In genomic region chr3:12810963-12811362, GRCh38 we compare ENCODE assay signal across 9 cellular contexts. TPM values are rescaled to one million over a fixed set of nuclear protein-coding genes. Genes with fewer than 3 reads are reported as not detected.
DNase-seq lines count a peak whose midpoint lies in the region; ATAC-seq, FAIRE-seq and TF ChIP-seq lines count a peak whose summit lies in the region.
"Had no signal": no experiment of that assay in that cellular context is flagged by ENCODE, and none has a peak within 500 bp of the region (broad histone marks: within the 10 kb centered on the region; RNA-seq: fewer than 3 reads in every experiment).

No MANE protein-coding gene starts in this region.

- H3K79me2 ChIP-seq in K562 (ENCODE audit: control insufficient read depth, insufficient read depth, low read length), result no peaks in the 10 kb centered on the region
- no peaks in the 10 kb centered on the region for H3K79me2 ChIP-seq in neural cell (replicated peaks; ENCODE audit: insufficient read depth, low read length)

- WGBS in K562 (ENCODE audit: insufficient coverage, low coverage, missing lambda C conversion rate), result 80% methylated on average over 3 of the region's 5 CpGs

- H3K27me3 Mint-ChIP-seq in CD4-positive, alpha-beta T cell, result no peaks in the 10 kb centered on the region

- in situ Hi-C loops in K562 (cut with MboI), result no loop called here

- no peaks in the 10 kb centered on the region for H3K9me3 Mint-ChIP-seq in CD4-positive, alpha-beta T cell

- no peaks in the 10 kb centered on the region for H3K9me3 ChIP-seq in CD4-positive, alpha-beta T cell (ENCODE audit: control insufficient read depth, low read length)
- no peaks in the 10 kb centered on the region for H3K9me3 ChIP-seq in HEK293 (ENCODE audit: control insufficient read depth, insufficient read depth, low read depth, low read length)
- no peaks in the 10 kb centered on the region for H3K9me3 ChIP-seq in K562 (replicated peaks; ENCODE audit: control insufficient read depth, insufficient read depth, low read depth, low read length)
- no peaks in the 10 kb centered on the region for H3K9me3 ChIP-seq in neural cell (ENCODE audit: low read length)

- H3K4me2 ChIP-seq in K562 (ENCODE audit: insufficient read depth, low read length), result peak overlapping the region; percentile 81; the same call in 1 of the 2 replicates
- no peak overlapping the region for H3K4me2 ChIP-seq in neural cell (ENCODE audit: low read length)

- CTCF ChIA-PET in CD4-positive, alpha-beta T cell (lab: Charles Lee), result interaction anchor here (0.8 to 2.9 kb wide), 3 partner anchors 10 to 30 kb away, joined by 3 to 29 read pairs (median 16); partner anchors contain the start of genes CAND2 and RPL32
- CTCF ChIA-PET in HEK293 (lab: Yijun Ruan, JAX) (interaction anchor here (0.5 kb wide), 1 partner anchor 13 kb away, joined by 3 read pairs; no protein-coding TSS in a partner anchor), K562 (lab: Yijun Ruan, JAX; ENCODE audit: low intra/inter-chr PET ratio) (interaction anchor here (1.1 kb wide), 1 partner anchor 24 kb away, joined by 4 read pairs; no protein-coding TSS in a partner anchor)

- H3K9ac ChIP-seq in K562 (ENCODE audit: insufficient read depth in 1 of 2, low read depth in 2 of 2, low read length in 2 of 2), result peak overlapping the region in 1 of 2 experiments; percentile 76; a peak in 2 of 4 replicates
- no peak overlapping the region for H3K9ac ChIP-seq in neural cell (ENCODE audit: low read length)

- FAIRE-seq in K562 (lab: Jason Lieb, UNC), result peak; percentile 68
- FAIRE-seq: bronchial epithelial cell had no signal

- H3K9me1 ChIP-seq in K562 (ENCODE audit: control insufficient read depth, insufficient read depth, low read length), result no peaks in the 10 kb centered on the region

- ATAC-seq in CD4-positive, alpha-beta T cell (ENCODE audit: poor library complexity), result no peak
- peak; percentile 2; the same call in 1 of the 3 replicates for ATAC-seq in K562
- ATAC-seq in HG03108 (IDR thresholded peaks at IDR 0.05; ENCODE audit: unreplicated experiment), result no peak
- ATAC-seq in GM21619 (IDR thresholded peaks at IDR 0.05; ENCODE audit: unreplicated experiment), result no peak

- no peaks in the 10 kb centered on the region for H3K27me3 ChIP-seq in CD4-positive, alpha-beta T cell (ENCODE audit: control insufficient read depth, insufficient read depth, low read length)
- H3K27me3 ChIP-seq in K562 (ENCODE audit: control insufficient read depth in 2 of 2, insufficient read depth in 2 of 2, low read length in 2 of 2) (no peaks in the 10 kb centered on the region), neural cell (ENCODE audit: insufficient read depth, low read depth, low read length) (no peaks in the 10 kb centered on the region)

- peak overlapping the region; percentile 83 for H3K4me3 Mint-ChIP-seq in CD4-positive, alpha-beta T cell

- POLR2A ChIA-PET in CD4-positive, alpha-beta T cell (lab: Charles Lee), result interaction anchor here (0.7 to 4.5 kb wide), 6 partner anchors 14 to 30 kb away, joined by 3 to 62 read pairs (median 6); partner anchors contain the start of genes CAND2 and RPL32
- POLR2A ChIA-PET in HEK293 (lab: Yijun Ruan, JAX) (interaction anchor here (0.9 kb wide), 1 partner anchor 8 kb away, joined by 7 read pairs; no protein-coding TSS in a partner anchor), K562 (lab: Yijun Ruan, JAX) (interaction anchor here (1.5 to 7.5 kb wide), 5 partner anchors 9 to 30 kb away, joined by 4 to 108 read pairs (median 23); partner anchors contain the start of genes CAND2 and RPL32)

- DNase-seq in CD4-positive, alpha-beta T cell, result no peak
- DNase-seq in K562 (ENCODE audit: extremely low read depth in 1 of 4, low spot score in 3 of 4) (peak; percentile 41 to 60 (median 52)), NCI-H2107 treated with DMSO at 0.1 percent for 48 hours (lab: John Stamatoyannopoulos, UW; ENCODE audit: unreplicated experiment) (no peak), HUDEP-2 (lab: John Stamatoyannopoulos, UW; ENCODE audit: unreplicated experiment in 76 of 76) (no peak)

- TF ChIP-seq CTCF in CD4-positive, alpha-beta T cell (IDR thresholded peaks at IDR 0.05), result no peak
- TF ChIP-seq CTCF in HEK293 (tag by site-specific recombination; IDR thresholded peaks at IDR 0.05), result no peak
- no peak for TF ChIP-seq CTCF in K562 (IDR thresholded peaks at IDR 0.05 in 2 of 3, conservative IDR thresholded peaks at IDR 0.05 in 1 of 3; ENCODE audit: insufficient read depth in 2 of 3, low read depth in 1 of 3, low read length in 3 of 3)
- TF ChIP-seq CTCF in neural cell (IDR thresholded peaks at IDR 0.05; ENCODE audit: poor library complexity, severe bottlenecking), result no peak

- no peak for TF ChIP-seq RAD21 in K562 (CRISPR knock-in tag; conservative IDR thresholded peaks at IDR 0.05 in 1 of 2, IDR thresholded peaks at IDR 0.05 in 1 of 2)
- TF ChIP-seq RAD21 in neural cell (conservative IDR thresholded peaks at IDR 0.05), result no peak

- H2AFZ ChIP-seq in K562 (ENCODE audit: low read depth, low read length) (peak overlapping the region; percentile 73), neural cell (ENCODE audit: low read depth, low read length) (no peak overlapping the region)

- intact Hi-C loops in CD4-positive, alpha-beta T cell (cut with DNase I, micrococcal nuclease), result loop anchor here (1.0 to 2.0 kb wide), 4 partner anchors 14 to 156 kb away; partner anchors contain the start of genes CAND2 (in 1 of the 2) and RPL32 (in 1 of the 2)
- intact Hi-C loops in K562 (cut with micrococcal nuclease), result no loop called here

- H3K36me3 ChIP-seq in HEK293 (ENCODE audit: control insufficient read depth in 2 of 2, insufficient read depth in 1 of 2, low read length in 2 of 2) (peaks cover 0 to 73% of the 10 kb centered on the region in 2 experiments; a peak in 2 of 3 replicates), K562 (ENCODE audit: control insufficient read depth, insufficient read depth, low read length) (peaks cover 48% of the 10 kb centered on the region; the same call in 2 of the 3 replicates), neural cell (ENCODE audit: insufficient read depth, low read length) (no peaks in the 10 kb centered on the region)

- no peaks in the 10 kb centered on the region for H3K9me2 ChIP-seq in neural cell (ENCODE audit: insufficient read depth, low read length)

- H3K27ac ChIP-seq in CD4-positive, alpha-beta T cell (ENCODE audit: low read depth, low read length), result no peak overlapping the region
- H3K27ac ChIP-seq in HEK293 (ENCODE audit: extremely low read depth, low read depth, low read length) (no peak overlapping the region), K562 (ENCODE audit: extremely low read depth, low read depth, low read length) (peak overlapping the region; percentile 13; the same call in 2 of the 3 replicates), neural cell (ENCODE audit: low read length) (no peak overlapping the region)

- no TSS peak for BruUV-seq in K562 (replicated peaks; lab: Mats Ljungman, UMichigan)

- H3K36me3 Mint-ChIP-seq in CD4-positive, alpha-beta T cell (ENCODE audit: low read depth), result peaks cover 6% of the 10 kb centered on the region

- H4K20me1 ChIP-seq in K562 (replicated peaks; ENCODE audit: control insufficient read depth, insufficient read depth, low read length) (no peaks in the 10 kb centered on the region), neural cell (ENCODE audit: insufficient read depth) (no peaks in the 10 kb centered on the region)

- TF ChIP-seq POLR2A in K562 (conservative IDR thresholded peaks at IDR 0.05), result no peak

- H3K4me3 ChIP-seq in HEK293 (ENCODE audit: low read depth, low read length), result no peak overlapping the region
- H3K4me3 ChIP-seq in K562, result no peak overlapping the region
- peak overlapping the region; percentile 74 for H3K4me3 ChIP-seq in neural cell (ENCODE audit: low read length)

- H3K4me1 ChIP-seq in HEK293 (ENCODE audit: control insufficient read depth, insufficient read depth, low read length) (no peaks in the 10 kb centered on the region), K562 (replicated peaks in 1 of 2; ENCODE audit: control insufficient read depth in 2 of 2, insufficient read depth in 2 of 2, low read length in 2 of 2) (peaks cover 9 to 25% of the 10 kb centered on the region in 2 experiments; a peak in 4 of 5 replicates)

- TF ChIP-seq EP300 in K562 (IDR thresholded peaks at IDR 0.05; ENCODE audit: low read length) (no peak), neural cell (conservative IDR thresholded peaks at IDR 0.05; ENCODE audit: poor library complexity, severe bottlenecking) (no peak)

- no peak overlapping the region for H3K27ac Mint-ChIP-seq in CD4-positive, alpha-beta T cell

- no peaks in the 10 kb centered on the region for H3F3A ChIP-seq in neural cell (ENCODE audit: insufficient read depth, low read length, poor library complexity, severe bottlenecking)

- H3K4me1 Mint-ChIP-seq in CD4-positive, alpha-beta T cell (ENCODE audit: low read depth), result peaks cover 19% of the 10 kb centered on the region

RNA-seq across cellular contexts. Expression of gene CAND2, which starts 14.5 kb away (rescaled TPM):
- 1 to 10 TPM; 3.5 to 6.0 TPM for total RNA-seq in CD4-positive, alpha-beta T cell
- total RNA-seq in K562 (2011; cell fraction: chromatin; rRNA removed; ENCODE audit: low replicate concordance), result 16.3 and 50.5 TPM in 2 replicates
- 28.2 and 28.5 TPM in 2 replicates for total RNA-seq in K562 (2011; cell fraction: nucleolus; rRNA removed)
- 14.7 and 16.9 TPM in 2 replicates for total RNA-seq in K562 (2011; cell fraction: nucleoplasm; rRNA removed)
- total RNA-seq in K562 (2014; rRNA removed) (6.4 and 7.8 TPM in 2 replicates), K562 (2014; rRNA removed; fragmentation: Illumina TruSeq; extraction: Trizol) (2.5 and 3.1 TPM in 2 replicates), K562 (2015; rRNA removed; fragmentation: Illumina TruSeq; extraction: Trizol) (4.3 and 4.9 TPM in 2 replicates), K562 (2021) (14.2 and 14.9 TPM in 2 replicates)
- polyA plus RNA-seq in K562 (2011; rRNA removed) (4.6 and 5.0 TPM in 2 replicates), K562 (2014; fragmentation: Illumina TruSeq; extraction: Trizol) (4.2 and 6.5 TPM in 2 replicates), K562 (2014; fragmentation: Nextera tagmentation; extraction: Ambion mirVana) (1 to 10 TPM in 1 of 2 experiments, under 1 TPM in 1; 0.91 to 1.4 TPM), K562 (2014; rRNA removed) (7.6 and 7.7 TPM in 2 replicates), neural cell (17.3 and 21.8 TPM in 2 replicates)
- 3.2 and 10.0 TPM in 2 replicates for polyA plus RNA-seq in K562 (2011; cell fraction: cytosol; rRNA removed)
- 10.2 and 21.2 TPM in 2 replicates for polyA plus RNA-seq in K562 (2011; cell fraction: nucleus; rRNA removed)
- polyA plus RNA-seq in K562 (2012), result 6.1 and 10.3 TPM in 2 replicates
- polyA minus RNA-seq in K562 (2011; rRNA and poly(A)+ RNA removed), result 3.8 and 8.1 TPM in 2 replicates
- polyA minus RNA-seq in K562 (2011; cell fraction: cytosol; rRNA and poly(A)+ RNA removed), result 7.7 and 7.8 TPM in 2 replicates
- 10.2 and 10.9 TPM in 2 replicates for polyA minus RNA-seq in K562 (2011; cell fraction: nucleus; rRNA and poly(A)+ RNA removed)
- polyA minus RNA-seq in neural cell, result 20.7 and 21.3 TPM in 2 replicates

RNA-seq across cellular contexts. Expression of gene RPL32, which starts 30.4 kb away (rescaled TPM):
- total RNA-seq in CD4-positive, alpha-beta T cell, result 1,000 to 10,000 TPM; 4,308 to 4,667 TPM
- 321 and 449 TPM in 2 replicates for total RNA-seq in K562 (2011; cell fraction: chromatin; rRNA removed; ENCODE audit: low replicate concordance)
- 553 and 562 TPM in 2 replicates for total RNA-seq in K562 (2011; cell fraction: nucleolus; rRNA removed)
- total RNA-seq in K562 (2011; cell fraction: nucleoplasm; rRNA removed), result 913 and 2,354 TPM in 2 replicates
- total RNA-seq in K562 (2014; rRNA removed) (3,132 and 3,347 TPM in 2 replicates), K562 (2014; rRNA removed; fragmentation: Illumina TruSeq; extraction: Trizol) (4,513 and 4,632 TPM in 2 replicates), K562 (2015; rRNA removed; fragmentation: Illumina TruSeq; extraction: Trizol) (4,527 and 4,779 TPM in 2 replicates), K562 (2021) (2,738 and 3,009 TPM in 2 replicates)
- polyA plus RNA-seq in K562 (2011; rRNA removed) (4,861 and 5,231 TPM in 2 replicates), K562 (2014; fragmentation: Illumina TruSeq; extraction: Trizol) (5,815 and 6,200 TPM in 2 replicates), K562 (2014; fragmentation: Nextera tagmentation; extraction: Ambion mirVana) (1,000 to 10,000 TPM; 3,469 to 4,286 TPM), K562 (2014; rRNA removed) (4,142 and 5,104 TPM in 2 replicates), neural cell (1,160 and 1,223 TPM in 2 replicates)
- polyA plus RNA-seq in K562 (2011; cell fraction: cytosol; rRNA removed), result 2,530 and 2,776 TPM in 2 replicates
- 1,377 and 2,422 TPM in 2 replicates for polyA plus RNA-seq in K562 (2011; cell fraction: nucleus; rRNA removed)
- 4,850 and 6,211 TPM in 2 replicates for polyA plus RNA-seq in K562 (2012)
- 3,010 and 3,339 TPM in 2 replicates for polyA minus RNA-seq in K562 (2011; rRNA and poly(A)+ RNA removed)
- polyA minus RNA-seq in K562 (2011; cell fraction: cytosol; rRNA and poly(A)+ RNA removed), result 1,491 and 1,656 TPM in 2 replicates
- 319 and 489 TPM in 2 replicates for polyA minus RNA-seq in K562 (2011; cell fraction: nucleus; rRNA and poly(A)+ RNA removed)
- polyA minus RNA-seq in neural cell, result 368 and 369 TPM in 2 replicates

RNA-seq across cellular contexts. Expression of gene TMEM40, which starts 51.9 kb away (rescaled TPM):
- not detected for total RNA-seq in CD4-positive, alpha-beta T cell
- not detected in 2 replicates for total RNA-seq in K562 (2011; cell fraction: chromatin; rRNA removed; ENCODE audit: low replicate concordance)
- not detected in 2 replicates for total RNA-seq in K562 (2011; cell fraction: nucleolus; rRNA removed)
- total RNA-seq in K562 (2011; cell fraction: nucleoplasm; rRNA removed), result not detected in 2 replicates
- total RNA-seq in K562 (2014; rRNA removed) (not detected in 2 replicates), K562 (2014; rRNA removed; fragmentation: Illumina TruSeq; extraction: Trizol) (not detected in 2 replicates), K562 (2015; rRNA removed; fragmentation: Illumina TruSeq; extraction: Trizol) (not detected in 2 replicates), K562 (2021) (not detected in 2 replicates)
- polyA plus RNA-seq in K562 (2011; rRNA removed) (0.31 TPM in 1 of 2 replicates, not detected in the other), K562 (2014; fragmentation: Illumina TruSeq; extraction: Trizol) (not detected in 2 replicates), K562 (2014; fragmentation: Nextera tagmentation; extraction: Ambion mirVana) (under 1 TPM; 0.11 to 0.14 TPM), K562 (2014; rRNA removed) (not detected in 2 replicates), neural cell (not detected in 2 replicates)
- polyA plus RNA-seq in K562 (2011; cell fraction: cytosol; rRNA removed), result not detected in 2 replicates
- polyA plus RNA-seq in K562 (2011; cell fraction: nucleus; rRNA removed), result not detected in 2 replicates
- not detected in 2 replicates for polyA plus RNA-seq in K562 (2012)
- not detected in 2 replicates for polyA minus RNA-seq in K562 (2011; rRNA and poly(A)+ RNA removed)
- polyA minus RNA-seq in K562 (2011; cell fraction: cytosol; rRNA and poly(A)+ RNA removed), result not detected in 2 replicates
- polyA minus RNA-seq in K562 (2011; cell fraction: nucleus; rRNA and poly(A)+ RNA removed), result not detected in 2 replicates
- polyA minus RNA-seq in neural cell, result not detected in 2 replicates

Comparison
In these comparisons a context has a peak if more than half of its experiments do, and no peak if none do; other contexts are left out.
1. DNase-seq: peak in K562 (4 of 4); none in CD4-positive, alpha-beta T cell (0 of 10), NCI-H2107 treated with DMSO at 0.1 percent for 48 hours (single experiment) and HUDEP-2 (0 of 76).